ENCODE assay signal across 8 cellular contexts in genomic region chr4:142549726-142550463, GRCh38.
DNase-seq lines count a peak whose midpoint lies in the region; ATAC-seq and TF ChIP-seq lines count a peak whose summit lies in the region.

No MANE protein-coding gene starts in this region.

- H3K4me3 ChIP-seq in ACC112 (ENCODE audit: low read depth, low read length) (no peak overlapping the region), RWPE2 (ENCODE audit: severe bottlenecking) (no peak overlapping the region), foreskin fibroblast (ENCODE audit: low read depth in 1 of 2, low read length in 2 of 2) (no peak overlapping the region), HAP-1 (no peak overlapping the region), right cardiac atrium (ENCODE audit: low read length) (no peak overlapping the region)

- in situ Hi-C loops in HAP-1 (cut with MboI; ENCODE audit: low sequenced_read_pairs) = no loop called here

- H3K4me1 ChIP-seq in ACC112 (ENCODE audit: control insufficient read depth, insufficient read depth, low read length, unreplicated experiment) (peaks cover 26% of the 10 kb centered on the region), RWPE2 (ENCODE audit: insufficient read depth, poor library complexity, severe bottlenecking) (peaks cover 48% of the 10 kb centered on the region), HAP-1 (no peaks in the 10 kb centered on the region), right cardiac atrium (ENCODE audit: control insufficient read depth, insufficient read depth, low read length) (no peaks in the 10 kb centered on the region)

- intact Hi-C loops in right cardiac atrium (cut with DNase I) = no loop called here

- H3K36me3 ChIP-seq in ACC112 (ENCODE audit: insufficient read depth, low read length) (no peaks in the 10 kb centered on the region), RWPE2 (ENCODE audit: low read depth) (no peaks in the 10 kb centered on the region), HAP-1 (replicated peaks) (no peaks in the 10 kb centered on the region)

- H3K27ac ChIP-seq in ACC112 (ENCODE audit: low read depth, low read length) (peak overlapping the region; percentile 64), RWPE2 (ENCODE audit: poor library complexity, severe bottlenecking) (peak overlapping the region; percentile 100), right cardiac atrium (ENCODE audit: low read length) (no peak overlapping the region)

- DNase-seq in HPDE6-E6E7 (ENCODE audit: extremely low spot score) = peak; percentile 64
- DNase-seq in RWPE2 (ENCODE audit: low spot score) = peak; percentile 42
- peak; percentile 78 to 86 for DNase-seq in foreskin fibroblast
- DNase-seq in GM10266 (ENCODE audit: extremely low spot score) = no peak
- DNase-seq in medulla oblongata (ENCODE audit: extremely low spot score) = no peak
- DNase-seq in HAP-1 (ENCODE audit: low spot score in 2 of 2) = no peak
- no peak for DNase-seq in right cardiac atrium

- H3K9me3 ChIP-seq in RWPE2 (ENCODE audit: severe bottlenecking) = no peaks in the 10 kb centered on the region
- H3K9me3 ChIP-seq in HAP-1 = no peaks in the 10 kb centered on the region
- no peaks in the 10 kb centered on the region for H3K9me3 ChIP-seq in right cardiac atrium (ENCODE audit: control insufficient read depth, low read length)

- ATAC-seq in RWPE2 (ENCODE audit: low read depth) (peak; percentile 83), right cardiac atrium (no peak)

- no peaks in the 10 kb centered on the region for H3K27me3 ChIP-seq in ACC112 (ENCODE audit: insufficient read depth, low read length)
- no peaks in the 10 kb centered on the region for H3K27me3 ChIP-seq in RWPE2 (ENCODE audit: insufficient read depth, poor library complexity, severe bottlenecking)
- H3K27me3 ChIP-seq in HAP-1 (ENCODE audit: low read depth) = no peaks in the 10 kb centered on the region
- no peaks in the 10 kb centered on the region for H3K27me3 ChIP-seq in right cardiac atrium (ENCODE audit: control insufficient read depth, insufficient read depth)

- 37% methylated on average over 1 of the region's 1 CpG for WGBS in right cardiac atrium

- H2AFZ ChIP-seq in ACC112 (ENCODE audit: low read length, unreplicated experiment) = no peak overlapping the region

- TF ChIP-seq CTCF in RWPE2 (IDR thresholded peaks at IDR 0.05; ENCODE audit: poor library complexity, severe bottlenecking) = peak; percentile 40
- no peak for TF ChIP-seq CTCF in foreskin fibroblast (IDR thresholded peaks at IDR 0.05; ENCODE audit: low read depth, low read length)
- no peak for TF ChIP-seq CTCF in GM10266 (IDR thresholded peaks at IDR 0.05; ENCODE audit: control insufficient read depth, insufficient read depth, low read depth, missing control alignments)

- no peaks in the 10 kb centered on the region for H3K79me2 ChIP-seq in ACC112 (ENCODE audit: control insufficient read depth, insufficient read depth, low read length, unreplicated experiment)

Comparison
In these comparisons a context has a peak if more than half of its experiments do, and no peak if none do; other contexts are left out.
1. DNase-seq: peak in HPDE6-E6E7 (single experiment), RWPE2 (single experiment) and foreskin fibroblast (2 of 2); none in GM10266 (single experiment), medulla oblongata (single experiment), HAP-1 (0 of 2) and right cardiac atrium (0 of 3).